8 cellular contexts compared by ENCODE assay signal in genomic region chr4:140242357-140243284, GRCh38.
DNase-seq lines count a peak whose midpoint lies in the region; ATAC-seq and TF ChIP-seq lines count a peak whose summit lies in the region.

No MANE protein-coding gene starts in this region.

- no peak overlapping the region for H3K4me2 ChIP-seq in IMR-90 (ENCODE audit: low read depth, low read length)

- no peak overlapping the region for H4K91ac ChIP-seq in IMR-90 (ENCODE audit: insufficient read depth, low read depth, low read length)

- no peak overlapping the region for H3K56ac ChIP-seq in IMR-90 (ENCODE audit: extremely low read depth, insufficient read depth, low read length)

- H3K9me3 ChIP-seq in CD4-positive, alpha-beta T cell (ENCODE audit: control insufficient read depth, low read length): no peaks in the 10 kb centered on the region
- no peaks in the 10 kb centered on the region for H3K9me3 ChIP-seq in IMR-90 (ENCODE audit: control insufficient read depth, insufficient read depth, low read length)
- no peaks in the 10 kb centered on the region for H3K9me3 ChIP-seq in ascending aorta
- H3K9me3 ChIP-seq in stomach: no peaks in the 10 kb centered on the region

- no peaks in the 10 kb centered on the region for H3K9me3 Mint-ChIP-seq in CD4-positive, alpha-beta T cell
- no peaks in the 10 kb centered on the region for H3K9me3 Mint-ChIP-seq in HFFc6

- no peak overlapping the region for H3K9ac ChIP-seq in IMR-90 (ENCODE audit: low read depth, low read length)

- dilution Hi-C loops in IMR-90 (cut with HindIII; ENCODE audit: low sequenced_read_pairs, unreplicated experiment): no loop called here

- no peak overlapping the region for H3K18ac ChIP-seq in IMR-90 (ENCODE audit: low read depth, low read length)

- H2BK120ac ChIP-seq in IMR-90 (ENCODE audit: low read depth, low read length): no peak overlapping the region

- H3K4me1 ChIP-seq in IMR-90 (ENCODE audit: control insufficient read depth, insufficient read depth, low read length): peaks cover 11% of the 10 kb centered on the region
- H3K4me1 ChIP-seq in ascending aorta: peaks cover 5 to 24% of the 10 kb centered on the region in 2 donors
- peaks cover 25 to 43% (median 32%) of the 10 kb centered on the region in 4 donors for H3K4me1 ChIP-seq in stomach

- peaks cover 29% of the 10 kb centered on the region for H3K4me1 Mint-ChIP-seq in CD4-positive, alpha-beta T cell (ENCODE audit: low read depth)
- H3K4me1 Mint-ChIP-seq in HFFc6 (ENCODE audit: low read depth): peaks cover 26% of the 10 kb centered on the region

- peak; percentile 43 for ATAC-seq in CD4-positive, alpha-beta T cell (ENCODE audit: poor library complexity)
- ATAC-seq in GM21360 (IDR thresholded peaks at IDR 0.05; ENCODE audit: unreplicated experiment) (peak; percentile 60), IMR-90 (ENCODE audit: low read depth) (no peak)

- H3K23ac ChIP-seq in IMR-90 (ENCODE audit: low read depth, low read length): no peak overlapping the region

- H3K4me3 ChIP-seq in IMR-90 (ENCODE audit: insufficient read depth, low read depth, low read length): no peak overlapping the region
- H3K4me3 ChIP-seq in ascending aorta: peak overlapping the region in 1 of 2 donors; percentile 20
- H3K4me3 ChIP-seq in stomach: no peak overlapping the region

- CTCF ChIA-PET in CD4-positive, alpha-beta T cell (lab: Charles Lee): interaction anchor here (1.4 to 4.0 kb wide), 3 partner anchors 8 to 230 kb away, joined by 4 to 20 read pairs (median 4); no protein-coding TSS in a partner anchor
- CTCF ChIA-PET in IMR-90 (lab: Yijun Ruan, JAX): interaction anchor here (0.6 to 2.1 kb wide), 3 partner anchors 9 to 357 kb away, joined by 3 to 5 read pairs (median 3); no protein-coding TSS in a partner anchor

- H3K27ac Mint-ChIP-seq in CD4-positive, alpha-beta T cell: peak overlapping the region; percentile 69
- H3K27ac Mint-ChIP-seq in HFFc6: no peak overlapping the region

- no peak overlapping the region for H2AK5ac ChIP-seq in IMR-90 (ENCODE audit: low read depth, low read length)

- H3K9me1 ChIP-seq in IMR-90 (ENCODE audit: insufficient read depth, low read length): peaks cover 18% of the 10 kb centered on the region

- no peak overlapping the region for H4K5ac ChIP-seq in IMR-90 (ENCODE audit: low read depth, low read length)

- H4K20me1 ChIP-seq in IMR-90 (ENCODE audit: insufficient read depth, low read length): no peaks in the 10 kb centered on the region

- H3K4ac ChIP-seq in IMR-90 (ENCODE audit: low read depth, low read length): no peak overlapping the region

- H3K36me3 ChIP-seq in IMR-90 (ENCODE audit: control insufficient read depth, insufficient read depth, low read length): no peaks in the 10 kb centered on the region
- H3K36me3 ChIP-seq in ascending aorta: no peaks in the 10 kb centered on the region
- no peaks in the 10 kb centered on the region for H3K36me3 ChIP-seq in stomach

- no peak for TF ChIP-seq CTCF in CD4-positive, alpha-beta T cell (IDR thresholded peaks at IDR 0.05)
- TF ChIP-seq CTCF in IMR-90 (conservative IDR thresholded peaks at IDR 0.05; ENCODE audit: low read depth, low read length): no peak
- no peak for TF ChIP-seq CTCF in ascending aorta (IDR thresholded peaks at IDR 0.05)
- no peak for TF ChIP-seq CTCF in stomach (IDR thresholded peaks at IDR 0.05)
- no peak for TF ChIP-seq CTCF in HFFc6 (IDR thresholded peaks at IDR 0.05)

- no peaks in the 10 kb centered on the region for H3K36me3 Mint-ChIP-seq in CD4-positive, alpha-beta T cell (ENCODE audit: low read depth)
- H3K36me3 Mint-ChIP-seq in HFFc6 (ENCODE audit: low read depth): no peaks in the 10 kb centered on the region

- in situ Hi-C loops in IMR-90 (cut with MboI; ENCODE audit: low sequenced_read_pairs): no loop called here

- intact Hi-C loops in CD4-positive, alpha-beta T cell (cut with DNase I, micrococcal nuclease): no loop called here
- intact Hi-C loops in IMR-90 (cut with micrococcal nuclease) (no loop called here), ascending aorta (cut with DNase I) (no loop called here), stomach (cut with DNase I; ENCODE audit: low total_unique reads) (no loop called here)

- H2BK5ac ChIP-seq in IMR-90 (ENCODE audit: low read depth, low read length, poor library complexity, severe bottlenecking): peak overlapping the region; percentile 10

- no peak for TF ChIP-seq EP300 in stomach (IDR thresholded peaks at IDR 0.05)

- peak overlapping the region; percentile 49 for H3K4me3 Mint-ChIP-seq in CD4-positive, alpha-beta T cell
- no peak overlapping the region for H3K4me3 Mint-ChIP-seq in HFFc6

- no peak overlapping the region for H3K27ac ChIP-seq in CD4-positive, alpha-beta T cell (ENCODE audit: low read depth, low read length)
- no peak overlapping the region for H3K27ac ChIP-seq in IMR-90 (ENCODE audit: insufficient read depth, low read length)
- H3K27ac ChIP-seq in ascending aorta: peak overlapping the region; percentile 52 to 68
- peak overlapping the region; percentile 60 to 75 (median 68) for H3K27ac ChIP-seq in stomach

- POLR2A ChIA-PET in CD4-positive, alpha-beta T cell (lab: Charles Lee): interaction anchor here (0.6 to 1.9 kb wide), 5 partner anchors 32 to 686 kb away, joined by 3 to 12 read pairs (median 3); partner anchors contain the start of gene MAML3
- POLR2A ChIA-PET in IMR-90 (lab: Charles Lee; ENCODE audit: unreplicated experiment): no interaction called here

- no peaks in the 10 kb centered on the region for H3K79me1 ChIP-seq in IMR-90 (ENCODE audit: low read depth in 1 of 2, low read length in 2 of 2)

- 0 out of 2 replicates have a peak overlapping the region, but pooled peaks have one; percentile 56 for H3K14ac ChIP-seq in IMR-90 (replicated peaks; ENCODE audit: low read depth, low read length)

- TF ChIP-seq POLR2A in IMR-90 (IDR thresholded peaks at IDR 0.05; ENCODE audit: low read depth, low read length) (no peak), stomach (IDR thresholded peaks at IDR 0.05) (no peak)

- H2BK20ac ChIP-seq in IMR-90 (ENCODE audit: low read depth, low read length): no peak overlapping the region

- no peaks in the 10 kb centered on the region for H3K27me3 Mint-ChIP-seq in CD4-positive, alpha-beta T cell
- H3K27me3 Mint-ChIP-seq in HFFc6 (ENCODE audit: insufficient read depth): no peaks in the 10 kb centered on the region

- no peak overlapping the region for H2BK15ac ChIP-seq in IMR-90 (ENCODE audit: low read depth, low read length)

- peak overlapping the region in 1 of 2 experiments; percentile 0; a peak in 1 of 4 replicates for H4K8ac ChIP-seq in IMR-90 (ENCODE audit: low read depth in 2 of 2, low read length in 2 of 2)

- H3K27me3 ChIP-seq in CD4-positive, alpha-beta T cell (ENCODE audit: control insufficient read depth, insufficient read depth, low read length): no peaks in the 10 kb centered on the region
- H3K27me3 ChIP-seq in IMR-90 (ENCODE audit: control insufficient read depth, insufficient read depth, low read length) (no peaks in the 10 kb centered on the region), ascending aorta (no peaks in the 10 kb centered on the region), stomach (no peaks in the 10 kb centered on the region)

- no peak for DNase-seq in CD4-positive, alpha-beta T cell
- no peak for DNase-seq in IMR-90
- no peak for DNase-seq in ascending aorta (ENCODE audit: low spot score in 2 of 2)
- DNase-seq in stomach: no peak
- no peak for DNase-seq in H4 (ENCODE audit: low spot score)
- DNase-seq in HFFc6: no peak
- DNase-seq in kidney glomerular epithelial cell (lab: John Stamatoyannopoulos, UW): no peak

- no TSS peak for BruUV-seq in IMR-90 (replicated peaks; lab: Mats Ljungman, UMichigan)

- peak overlapping the region; percentile 9 for H2AK9ac ChIP-seq in IMR-90 (replicated peaks; ENCODE audit: low read depth, low read length, poor library complexity)

- TF ChIP-seq RAD21 in IMR-90 (IDR thresholded peaks at IDR 0.05; ENCODE audit: low read length): no peak

- H2AFZ ChIP-seq in IMR-90 (replicated peaks; ENCODE audit: low read length, poor library complexity): peak overlapping the region; percentile 8

- 96% methylated on average over 4 of the region's 8 CpGs; no CpG with 5 or more reads in 1 of the 2 experiments for WGBS in IMR-90 (ENCODE audit: extremely low coverage in 2 of 2, insufficient read length in 1 of 2), 2 experiments
- 54 to 70% (median 68%) methylated on average over 8 of the region's 8 CpGs for WGBS in stomach, 5 donors

TF ChIP-seq in IMR-90, 13 proteins besides CTCF, POLR2A, EP300 and RAD21 (continues in another document):
- TF ChIP-seq MAZ (IDR thresholded peaks at IDR 0.05; ENCODE audit: borderline replicate concordance, low read depth, low read length): no peak
- no peak for TF ChIP-seq BHLHE40 (IDR thresholded peaks at IDR 0.05; ENCODE audit: low read depth, low read length)
- TF ChIP-seq ELK1 (IDR thresholded peaks at IDR 0.05; ENCODE audit: borderline replicate concordance, low read depth, low read length): no peak
- TF ChIP-seq FOS (IDR thresholded peaks at IDR 0.05; ENCODE audit: low read depth, low read length): no peak
- no peak for TF ChIP-seq SMC3 (IDR thresholded peaks at IDR 0.05; ENCODE audit: low read depth, low read length)
- no peak for TF ChIP-seq CHD1 (IDR thresholded peaks at IDR 0.05; ENCODE audit: low read depth, low read length)
- no peak for TF ChIP-seq RCOR1 (IDR thresholded peaks at IDR 0.05; ENCODE audit: insufficient replicate concordance, low read length)
- TF ChIP-seq NFE2L2 (IDR thresholded peaks at IDR 0.05; ENCODE audit: low read depth, low read length): no peak
- TF ChIP-seq MXI1 (IDR thresholded peaks at IDR 0.05; ENCODE audit: borderline replicate concordance, low read depth, low read length): no peak
- TF ChIP-seq USF2 (IDR thresholded peaks at IDR 0.05; ENCODE audit: low read depth, low read length): no peak
- no peak for TF ChIP-seq CEBPB (IDR thresholded peaks at IDR 0.05; ENCODE audit: low read depth, low read length)
- no peak for TF ChIP-seq RFX5 (IDR thresholded peaks at IDR 0.05; ENCODE audit: low read depth, low read length)

Comparison
In these comparisons a context has a peak if more than half of its experiments do, and no peak if none do; other contexts are left out.
1. H3K27ac ChIP-seq: peak in ascending aorta (2 of 2) and stomach (5 of 5); none in CD4-positive, alpha-beta T cell (single experiment) and IMR-90 (single experiment).